22 cellular contexts compared by ENCODE assay signal in the genomic region with DNA sequence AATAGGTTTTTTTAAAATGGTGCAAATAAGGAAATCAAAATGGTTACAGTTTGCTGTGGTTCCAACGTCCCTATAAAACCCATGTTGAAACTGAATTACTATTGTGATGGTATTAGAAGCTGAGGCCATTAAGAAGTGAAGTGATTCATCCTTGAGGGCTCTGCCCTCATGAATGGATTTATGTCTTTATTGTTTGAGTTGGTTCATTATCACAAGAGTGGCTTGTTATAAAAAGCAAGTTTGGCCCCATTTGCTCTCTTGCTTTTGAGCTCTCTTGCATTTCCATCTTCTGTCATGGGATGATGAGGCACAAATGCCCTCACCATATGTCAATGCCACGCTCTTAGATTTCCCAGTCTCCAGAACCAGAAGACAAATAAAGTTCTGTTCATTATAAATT.
DNase-seq lines count a peak whose midpoint lies in the region; ATAC-seq lines count a peak whose summit lies in the region.
"Had no signal": no experiment of that assay in that cellular context is flagged by ENCODE, and none has a peak within 500 bp of the region (broad histone marks: within the 10 kb centered on the region; RNA-seq: fewer than 3 reads in every experiment).

No MANE protein-coding gene starts in this region.

- H3K4me3 Mint-ChIP-seq in activated CD4-positive, alpha-beta memory T cell treated with anti-CD3 and anti-CD28 coated beads for 36 hours = no peak overlapping the region
- H3K4me3 Mint-ChIP-seq: dendritic cell treated with granulocyte-macrophage colony-stimulating factor and Interleukin-4, amounts not matched to agents 40 ng/mL and 50 ng/mL, for 4 days; GM23338; neural crest cell; stimulated activated memory B cell treated with anti-CD40 and anti-IgM and Interleukin-4, amounts not matched to agents 10 μg/mL and 1 μg/mL and 100 μg/mL, for 72 hours; T-helper 1 cell treated with Interleukin-12 subunit alpha and Interleukin-12 subunit beta and Interleukin-4 antibody, amounts not matched to agents 30 μg/mL and 1 μg/mL, for 36 hours had no signal

- H3K36me3 Mint-ChIP-seq in activated CD4-positive, alpha-beta memory T cell treated with anti-CD3 and anti-CD28 coated beads for 36 hours = no peaks in the 10 kb centered on the region
- H3K36me3 Mint-ChIP-seq: stimulated activated memory B cell treated with anti-CD40 and anti-IgM and Interleukin-4, amounts not matched to agents 10 μg/mL and 1 μg/mL and 100 μg/mL, for 72 hours had no signal

- intact Hi-C loops in activated CD4-positive, alpha-beta memory T cell treated with anti-CD3 and anti-CD28 coated beads for 36 hours (cut with micrococcal nuclease) = no loop called here

- no peaks in the 10 kb centered on the region for H3K27me3 Mint-ChIP-seq in activated CD4-positive, alpha-beta memory T cell treated with anti-CD3 and anti-CD28 coated beads for 36 hours
- H3K27me3 Mint-ChIP-seq: dendritic cell treated with granulocyte-macrophage colony-stimulating factor and Interleukin-4, amounts not matched to agents 40 ng/mL and 50 ng/mL, for 4 days; progenitor cell of endocrine pancreas; stimulated activated memory B cell treated with anti-CD40 and anti-IgM and Interleukin-4, amounts not matched to agents 10 μg/mL and 1 μg/mL and 100 μg/mL, for 72 hours had no signal

- CTCF ChIA-PET in activated CD4-positive, alpha-beta memory T cell treated with anti-CD3 and anti-CD28 coated beads for 36 hours (lab: Charles Lee) = no interaction called here

- no peaks in the 10 kb centered on the region for H3K4me1 Mint-ChIP-seq in activated CD4-positive, alpha-beta memory T cell treated with anti-CD3 and anti-CD28 coated beads for 36 hours (ENCODE audit: low read depth)
- H3K4me1 Mint-ChIP-seq: stimulated activated memory B cell treated with anti-CD40 and anti-IgM and Interleukin-4, amounts not matched to agents 10 μg/mL and 1 μg/mL and 100 μg/mL, for 72 hours had no signal

- POLR2A ChIA-PET in activated CD4-positive, alpha-beta memory T cell treated with anti-CD3 and anti-CD28 coated beads for 36 hours (lab: Charles Lee) = no interaction called here

- no peak overlapping the region for H3K27ac Mint-ChIP-seq in activated CD4-positive, alpha-beta memory T cell treated with anti-CD3 and anti-CD28 coated beads for 36 hours
- H3K27ac Mint-ChIP-seq: dendritic cell treated with granulocyte-macrophage colony-stimulating factor and Interleukin-4, amounts not matched to agents 40 ng/mL and 50 ng/mL, for 4 days; GM23338; progenitor cell of endocrine pancreas; stimulated activated memory B cell treated with anti-CD40 and anti-IgM and Interleukin-4, amounts not matched to agents 10 μg/mL and 1 μg/mL and 100 μg/mL, for 72 hours; T-helper 1 cell treated with Interleukin-12 subunit alpha and Interleukin-12 subunit beta and Interleukin-4 antibody, amounts not matched to agents 30 μg/mL and 1 μg/mL, for 36 hours had no signal

- DNase-seq in NCI-H748 (lab: John Stamatoyannopoulos, UW; ENCODE audit: unreplicated experiment) (peak; percentile 67), NCI-H748 treated with DMSO at 0.1 percent for 48 hours (lab: John Stamatoyannopoulos, UW) (no peak), NCI-H187 (lab: John Stamatoyannopoulos, UW) (peak; percentile 58 to 60), NCI-H774 (lab: John Stamatoyannopoulos, UW) (peak; percentile 29)
- DNase-seq in activated CD4-positive, alpha-beta memory T cell treated with anti-CD3 and anti-CD28 coated beads for 36 hours = no peak
- DNase-seq: ACHN; activated CD4-positive, alpha-beta T cell treated with anti-CD3 and anti-CD28 coated beads, Interleukin-2, amount 50 U/mL, for 1 hour; activated gamma-delta T cell; DMS53; OCI-M1; SIG-M5; stimulated activated CD4-positive, alpha-beta T cell treated with anti-CD3 and anti-CD28 coated beads, Interleukin-1b, Interleukin-23, amount 100 ng/mL, for 48 hours; testis had no signal

- H3K9me3 Mint-ChIP-seq in activated CD4-positive, alpha-beta memory T cell treated with anti-CD3 and anti-CD28 coated beads for 36 hours = peaks cover 3% of the 10 kb centered on the region
- H3K9me3 Mint-ChIP-seq: dendritic cell treated with granulocyte-macrophage colony-stimulating factor and Interleukin-4, amounts not matched to agents 40 ng/mL and 50 ng/mL, for 4 days; GM23338; neural crest cell; stimulated activated memory B cell treated with anti-CD40 and anti-IgM and Interleukin-4, amounts not matched to agents 10 μg/mL and 1 μg/mL and 100 μg/mL, for 72 hours had no signal

- no peak for ATAC-seq in GM21360 (IDR thresholded peaks at IDR 0.05; ENCODE audit: unreplicated experiment)
- ATAC-seq in HG03095 (IDR thresholded peaks at IDR 0.05; ENCODE audit: unreplicated experiment) = no peak
- no peak for ATAC-seq in GM21423 (IDR thresholded peaks at IDR 0.05; ENCODE audit: unreplicated experiment)
- ATAC-seq: GM23338; stimulated activated memory B cell treated with anti-CD40 and anti-IgM and Interleukin-4, amounts not matched to agents 10 μg/mL and 1 μg/mL and 100 μg/mL, for 72 hours had no signal

Comparison
In these comparisons a context has a peak if more than half of its experiments do, and no peak if none do; other contexts are left out.
1. DNase-seq: peak in NCI-H748 (single experiment), NCI-H187 (2 of 2) and NCI-H774 (single experiment); none in NCI-H748 treated with DMSO at 0.1 percent for 48 hours (single experiment) and activated CD4-positive, alpha-beta memory T cell treated with anti-CD3 and anti-CD28 coated beads for 36 hours (single experiment).